Comparison of ENCODE assay signal across 1 cellular context in genomic region chr2:27174638-27175037, GRCh38.
TF ChIP-seq lines count a peak whose summit lies in the region.

No MANE protein-coding gene starts in this region.

TF ChIP-seq in K562, 482 proteins besides CTCF, POLR2A, EP300 and RAD21:
- TF ChIP-seq HNRNPUL1 (IDR thresholded peaks at IDR 0.05; ENCODE audit: low read length), result no peak
TF ChIP-seq in K562: peak in this region for 0.
